In genomic region chr16:3993052-3993785, GRCh38 we compare ENCODE assay signal across 30 cellular contexts.
"Had no signal": no experiment of that assay in that cellular context is flagged by ENCODE, and none has a peak within 500 bp of the region (broad histone marks: within the 10 kb centered on the region; RNA-seq: fewer than 3 reads in every experiment).

No MANE protein-coding gene starts in this region.

- H3K27ac ChIP-seq: PC-9, SJCRH30, SK-N-MC had no signal

- H3K4me3 ChIP-seq: MG63, PC-9, SJCRH30, SK-N-MC had no signal

- ATAC-seq: activated CD8-positive, alpha-beta T cell treated with anti-CD3 and anti-CD28 coated beads for 36 hours had no signal

- H3K27ac Mint-ChIP-seq: activated B cell treated with CpG ODN at 0.5 μM for 24 hours; activated CD8-positive, alpha-beta T cell treated with anti-CD3 and anti-CD28 coated beads for 36 hours; activated naive CD4-positive, alpha-beta T cell treated with anti-CD3 and anti-CD28 coated beads, Interleukin-2, amount 50 U/mL, for 24 hours; activated T-cell treated with anti-CD3 and anti-CD28 coated beads, Interleukin-2, amount 50 U/mL, for 24 hours; activated T-helper 2 cell treated with anti-CD3 and anti-CD28 coated beads, Interferon-gamma antibody, Interleukin-2, Interleukin-4, amounts not matched to agents 10 μg/mL and 5 μg/mL and 100 μg/mL, durations not matched to agents 14 hours and 24 hours and 36 hours; brain had no signal

- H3K36me3 Mint-ChIP-seq: activated naive CD4-positive, alpha-beta T cell treated with anti-CD3 and anti-CD28 coated beads, Interleukin-2, amount 50 U/mL, for 24 hours had no signal

- H3K4me3 Mint-ChIP-seq: activated B cell treated with CpG ODN at 0.5 μM for 24 hours; activated CD8-positive, alpha-beta T cell treated with anti-CD3 and anti-CD28 coated beads for 36 hours; activated naive CD4-positive, alpha-beta T cell treated with anti-CD3 and anti-CD28 coated beads, Interleukin-2, amount 50 U/mL, for 24 hours; activated T-cell treated with anti-CD3 and anti-CD28 coated beads, Interleukin-2, amount 50 U/mL, for 24 hours; brain had no signal

- H3K4me1 ChIP-seq: SJCRH30 had no signal

- DNase-seq: activated B cell treated with CpG ODN at 0.5 μM for 24 hours; activated CD4-positive, alpha-beta T cell treated with anti-CD3 and anti-CD28 coated beads for 4 hours; activated CD4-positive, alpha-beta T cell treated with anti-CD3 and anti-CD28 coated beads, Interleukin-2, amount 50 U/mL, for 4 hours; activated CD4-positive, CD25-positive, alpha-beta regulatory T cell treated with anti-CD3 and anti-CD28 coated beads, Interleukin-2, amount 50 U/mL, for 72 hours; activated CD8-positive, alpha-beta T cell treated with anti-CD3 and anti-CD28 coated beads for 36 hours; activated gamma-delta T cell; activated naive CD4-positive, alpha-beta T cell treated with Interleukin-2 at 50 U/mL for 16 hours; activated T-cell treated with anti-CD3 and anti-CD28 coated beads, Interleukin-2, amount 50 U/mL, for 24 hours; anterior cingulate cortex; Kasumi-1; KG1; MG63; NCI-H1048; NCI-H1436 treated with DMSO at 0.1 percent for 48 hours; NCI-H1694 treated with DMSO at 0.1 percent for 48 hours; NCI-H2029; NCI-H345; NCI-H524 treated with DMSO at 0.1 percent for 48 hours; NK-92 treated with Interleukin-12 subunit alpha and Interleukin-12 subunit beta, amount 100 ng/mL, for 24 hours; PC-9; SHP77; SJCRH30; T1000 had no signal

- H3K4me2 ChIP-seq: PC-9 had no signal

- H3K27me3 ChIP-seq: MG63, SJCRH30 had no signal

- H3K4me1 Mint-ChIP-seq: activated B cell treated with CpG ODN at 0.5 μM for 24 hours; activated naive CD4-positive, alpha-beta T cell treated with anti-CD3 and anti-CD28 coated beads, Interleukin-2, amount 50 U/mL, for 24 hours had no signal

- H2AFZ ChIP-seq: PC-9 had no signal

- H3K9me3 ChIP-seq: MG63, SJCRH30 had no signal

- FAIRE-seq: bronchial epithelial cell, RCC 7860, TTC549 had no signal

- H3K27me3 Mint-ChIP-seq: activated B cell treated with CpG ODN at 0.5 μM for 24 hours; activated CD8-positive, alpha-beta T cell treated with anti-CD3 and anti-CD28 coated beads for 36 hours; activated naive CD4-positive, alpha-beta T cell treated with anti-CD3 and anti-CD28 coated beads, Interleukin-2, amount 50 U/mL, for 24 hours; activated T-cell treated with anti-CD3 and anti-CD28 coated beads, Interleukin-2, amount 50 U/mL, for 24 hours; brain had no signal

- H3K9me3 Mint-ChIP-seq: activated B cell treated with CpG ODN at 0.5 μM for 24 hours; activated CD8-positive, alpha-beta T cell treated with anti-CD3 and anti-CD28 coated beads for 36 hours; activated naive CD4-positive, alpha-beta T cell treated with anti-CD3 and anti-CD28 coated beads, Interleukin-2, amount 50 U/mL, for 24 hours; activated T-cell treated with anti-CD3 and anti-CD28 coated beads, Interleukin-2, amount 50 U/mL, for 24 hours; activated T-helper 2 cell treated with anti-CD3 and anti-CD28 coated beads, Interferon-gamma antibody, Interleukin-2, Interleukin-4, amounts not matched to agents 10 μg/mL and 5 μg/mL and 100 μg/mL, durations not matched to agents 14 hours and 24 hours and 36 hours; brain had no signal
